8 cellular contexts compared by ENCODE assay signal in genomic region chr5:173973614-173973969, GRCh38.
DNase-seq lines count a peak whose midpoint lies in the region; TF ChIP-seq lines count a peak whose summit lies in the region.

No MANE protein-coding gene starts in this region.

- H3K27me3 ChIP-seq in HUES48 (ENCODE audit: control insufficient read depth, insufficient read depth, low read length) (no peaks in the 10 kb centered on the region), stomach smooth muscle (ENCODE audit: control insufficient read depth in 1 of 2, insufficient read depth in 2 of 2, low read length in 2 of 2) (no peaks in the 10 kb centered on the region)

- no peaks in the 10 kb centered on the region for H3K36me3 Mint-ChIP-seq in T-helper 2 cell treated with Interferon-gamma antibody and Interleukin-4, amounts not matched to agents 5 μg/mL and 100 μg/mL, for 36 hours (ENCODE audit: low read depth)

- H3K4me3 ChIP-seq in HUES48 (ENCODE audit: low read depth, low read length) (peak overlapping the region; percentile 60), astrocyte of the cerebellum (ENCODE audit: low read depth, low read length) (peak overlapping the region; percentile 34), stomach smooth muscle (ENCODE audit: low read length in 2 of 2) (peak overlapping the region; percentile 64 to 78)

- no peaks in the 10 kb centered on the region for H3K9me3 ChIP-seq in HUES48 (ENCODE audit: control insufficient read depth, insufficient read depth, low read length)
- no peaks in the 10 kb centered on the region for H3K9me3 ChIP-seq in stomach smooth muscle (ENCODE audit: control insufficient read depth in 2 of 2, low read length in 2 of 2)

- DNase-seq in T-helper 2 cell treated with Interferon-gamma antibody and Interleukin-4, amounts not matched to agents 5 μg/mL and 100 μg/mL, for 36 hours (ENCODE audit: low spot score) = no peak
- DNase-seq in T-helper 2 cell (no peak), astrocyte of the cerebellum (ENCODE audit: low read depth) (no peak), inferior parietal cortex (ENCODE audit: extremely low spot score) (peak; percentile 33), GF-D8 (lab: John Stamatoyannopoulos, UW) (no peak), C1 segment of cervical spinal cord (lab: John Stamatoyannopoulos, UW) (no peak)

- 0 out of 2 replicates have a peak overlapping the region, but pooled peaks have one; percentile 27 for H3K9ac ChIP-seq in HUES48 (ENCODE audit: low read depth, low read length)
- peak overlapping the region; percentile 50 to 79 for H3K9ac ChIP-seq in stomach smooth muscle (ENCODE audit: low read length in 2 of 2)

- peaks cover 13% of the 10 kb centered on the region for H3K27me3 Mint-ChIP-seq in T-helper 2 cell treated with Interferon-gamma antibody and Interleukin-4, amounts not matched to agents 5 μg/mL and 100 μg/mL, for 36 hours (ENCODE audit: low read depth)

- no peak overlapping the region for H3K27ac Mint-ChIP-seq in T-helper 2 cell treated with Interferon-gamma antibody and Interleukin-4, amounts not matched to agents 5 μg/mL and 100 μg/mL, for 36 hours

- H3K27ac ChIP-seq in HUES48 (ENCODE audit: low read depth, low read length) = no peak overlapping the region
- no peak overlapping the region for H3K27ac ChIP-seq in stomach smooth muscle (ENCODE audit: low read length)

- no peaks in the 10 kb centered on the region for H3K9me3 Mint-ChIP-seq in T-helper 2 cell treated with Interferon-gamma antibody and Interleukin-4, amounts not matched to agents 5 μg/mL and 100 μg/mL, for 36 hours

- H3K36me3 ChIP-seq in HUES48 (ENCODE audit: control insufficient read depth, insufficient read depth, low read length) (no peaks in the 10 kb centered on the region), stomach smooth muscle (ENCODE audit: control insufficient read depth in 2 of 2, insufficient read depth in 2 of 2, low read length in 2 of 2) (no peaks in the 10 kb centered on the region)

- H3K4me3 Mint-ChIP-seq in T-helper 2 cell treated with Interferon-gamma antibody and Interleukin-4, amounts not matched to agents 5 μg/mL and 100 μg/mL, for 36 hours = peak overlapping the region; percentile 80

- H3K4me1 Mint-ChIP-seq in T-helper 2 cell treated with Interferon-gamma antibody and Interleukin-4, amounts not matched to agents 5 μg/mL and 100 μg/mL, for 36 hours (ENCODE audit: low read depth) = peaks cover 5% of the 10 kb centered on the region

- TF ChIP-seq CTCF in astrocyte of the cerebellum (IDR thresholded peaks at IDR 0.05; ENCODE audit: low read depth, low read length, missing control alignments) = no peak

- peaks cover 34% of the 10 kb centered on the region for H3K4me1 ChIP-seq in HUES48 (ENCODE audit: control insufficient read depth, insufficient read depth, low read length)
- peaks cover 11% of the 10 kb centered on the region for H3K4me1 ChIP-seq in stomach smooth muscle (ENCODE audit: control insufficient read depth, insufficient read depth, low read length)

- in situ Hi-C loops in astrocyte of the cerebellum (cut with HindIII; ENCODE audit: low sequenced_read_pairs) = no loop called here
